Comparison of ENCODE assay signal across 16 cellular contexts in the genomic region with DNA sequence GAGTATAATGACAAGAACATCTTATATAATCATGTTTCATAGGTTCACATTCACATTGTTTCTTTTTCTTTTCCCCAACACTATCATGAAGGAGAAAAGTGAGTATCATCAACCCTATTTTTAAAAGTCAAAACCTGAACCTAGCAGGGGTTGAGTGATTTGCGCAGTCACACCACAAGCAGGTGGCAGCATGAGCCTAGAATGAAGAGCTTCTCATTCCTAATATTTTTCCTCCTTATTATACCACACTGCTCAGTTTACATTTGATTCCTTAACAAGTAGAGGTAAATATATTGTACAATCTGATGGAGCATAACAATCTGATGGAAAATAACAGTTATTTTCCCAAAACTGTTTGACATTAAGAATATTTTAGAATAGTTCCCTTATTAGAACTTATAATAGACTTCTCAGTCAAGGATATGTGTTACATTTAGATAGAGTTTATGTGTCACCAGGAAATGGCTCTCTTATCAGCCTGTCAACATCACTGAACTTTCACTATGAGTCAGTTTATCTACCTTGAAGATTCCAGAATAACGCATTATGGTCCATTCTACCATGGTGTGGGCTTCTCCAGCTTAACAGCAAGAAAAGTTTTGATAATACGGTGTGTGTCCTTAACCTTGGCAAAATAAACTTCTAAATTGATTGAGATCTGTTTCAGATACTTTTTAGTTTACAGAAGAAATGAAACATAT.
DNase-seq lines count a peak whose midpoint lies in the region; ATAC-seq, FAIRE-seq and TF ChIP-seq lines count a peak whose summit lies in the region.
"Had no signal": no experiment of that assay in that cellular context is flagged by ENCODE, and none has a peak within 500 bp of the region (broad histone marks: within the 10 kb centered on the region; RNA-seq: fewer than 3 reads in every experiment).

No MANE protein-coding gene starts in this region.

- no peak for ATAC-seq in SK-N-SH treated with all-trans-retinoic acid at 6 μM for 48 hours
- peak; percentile 50 for ATAC-seq in GM18907 (IDR thresholded peaks at IDR 0.05; ENCODE audit: unreplicated experiment)
- no peak for ATAC-seq in HepG2
- ATAC-seq: mucosa of descending colon had no signal

- no TSS peak for BruUV-seq in HepG2 (replicated peaks; lab: Mats Ljungman, UMichigan)

- no peak for TF ChIP-seq EP300 in SK-N-SH (IDR thresholded peaks at IDR 0.05; ENCODE audit: borderline replicate concordance in 1 of 2, low read depth in 1 of 2, low read length in 1 of 2)
- TF ChIP-seq EP300 in HepG2 (IDR thresholded peaks at IDR 0.05; ENCODE audit: low read depth in 2 of 2, low read length in 2 of 2), result no peak
- no peak for TF ChIP-seq EP300 in HepG2 (CRISPR knock-in tag; IDR thresholded peaks at IDR 0.05; ENCODE audit: borderline replicate concordance)

- TF ChIP-seq POLR2A in HepG2 (IDR thresholded peaks at IDR 0.05; ENCODE audit: insufficient read depth in 1 of 2, low read depth in 2 of 2, low read length in 2 of 2), result no peak

- intact Hi-C loops in activated CD4-positive, alpha-beta memory T cell treated with anti-CD3 and anti-CD28 coated beads for 36 hours (cut with micrococcal nuclease), result loop anchor here (2.0 kb wide), 1 partner anchor 22 kb away; no protein-coding TSS in a partner anchor
- intact Hi-C loops in HepG2 (cut with micrococcal nuclease; ENCODE audit: unreplicated experiment), result no loop called here

- H3K27me3 ChIP-seq in SK-N-SH (ENCODE audit: insufficient read depth) (no peaks in the 10 kb centered on the region), HepG2 (ENCODE audit: control insufficient read depth in 1 of 2, insufficient read depth in 2 of 2, low read length in 2 of 2) (no peaks in the 10 kb centered on the region)
- H3K27me3 ChIP-seq: suprapubic skin had no signal

- no peaks in the 10 kb centered on the region for H3K9me3 ChIP-seq in SK-N-SH
- no peaks in the 10 kb centered on the region for H3K9me3 ChIP-seq in HepG2 (ENCODE audit: low read length)
- H3K9me3 ChIP-seq: mucosa of descending colon, suprapubic skin had no signal

- H3K9ac ChIP-seq in SK-N-SH (no peak overlapping the region), HepG2 (ENCODE audit: insufficient read depth, low read depth, low read length) (no peak overlapping the region)

- POLR2A ChIA-PET in SK-N-SH (lab: Yijun Ruan, JAX) (no interaction called here), HepG2 (lab: Yijun Ruan, JAX) (no interaction called here)
- POLR2A ChIA-PET in activated CD4-positive, alpha-beta memory T cell treated with anti-CD3 and anti-CD28 coated beads for 36 hours (lab: Charles Lee), result no interaction called here

- H3K4me3 ChIP-seq in SK-N-SH (ENCODE audit: low read depth in 2 of 2, low read length in 1 of 2), result no peak overlapping the region
- H3K4me3 ChIP-seq in HepG2 (replicated peaks in 1 of 3; ENCODE audit: insufficient read depth in 1 of 3, low read depth in 2 of 3, low read length in 3 of 3), result no peak overlapping the region
- H3K4me3 ChIP-seq: mucosa of descending colon, suprapubic skin had no signal

- no peaks in the 10 kb centered on the region for H3F3A ChIP-seq in SK-N-SH (replicated peaks; ENCODE audit: insufficient read depth)

- H3K4me3 Mint-ChIP-seq in activated CD4-positive, alpha-beta memory T cell treated with anti-CD3 and anti-CD28 coated beads for 36 hours, result no peak overlapping the region

- no peaks in the 10 kb centered on the region for H3K36me3 ChIP-seq in SK-N-SH (replicated peaks in 1 of 2; ENCODE audit: control insufficient read depth in 1 of 2, insufficient read depth in 2 of 2, low read length in 1 of 2)
- no peaks in the 10 kb centered on the region for H3K36me3 ChIP-seq in HepG2 (replicated peaks in 1 of 2; ENCODE audit: control insufficient read depth in 1 of 2, insufficient read depth in 2 of 2, low read length in 2 of 2)
- H3K36me3 ChIP-seq: suprapubic skin had no signal

- H3K79me2 ChIP-seq in SK-N-SH (ENCODE audit: insufficient read depth) (no peaks in the 10 kb centered on the region), HepG2 (ENCODE audit: insufficient read depth, low read length) (no peaks in the 10 kb centered on the region)

- FAIRE-seq in HepG2 (lab: Jason Lieb, UNC), result no peak
- FAIRE-seq: A204.1, endometrium had no signal

- in situ Hi-C loops in HepG2 (cut with HindIII; ENCODE audit: extremely low pct_ligation_motif_present, low pct_unique_long_range_greater_than_20kb), result no loop called here

- CTCF ChIA-PET in SK-N-SH (lab: Yijun Ruan, JAX) (interaction anchor here (1.3 to 2.1 kb wide), 2 partner anchors 387 to 411 kb away, joined by 3 to 9 read pairs; no protein-coding TSS in a partner anchor), HepG2 (lab: Yijun Ruan, JAX; ENCODE audit: low intra/inter-chr PET ratio, low total read pairs) (interaction anchor here (1.0 kb wide), 1 partner anchor 411 kb away, joined by 3 read pairs; no protein-coding TSS in a partner anchor)
- CTCF ChIA-PET in activated CD4-positive, alpha-beta memory T cell treated with anti-CD3 and anti-CD28 coated beads for 36 hours (lab: Charles Lee), result no interaction called here

- H3K9me2 ChIP-seq in SK-N-SH, result no peaks in the 10 kb centered on the region

- H4K20me1 ChIP-seq in SK-N-SH (ENCODE audit: insufficient read depth), result no peaks in the 10 kb centered on the region
- H4K20me1 ChIP-seq in HepG2 (ENCODE audit: insufficient read depth, low read length), result no peaks in the 10 kb centered on the region

- 84% methylated on average over 3 of the region's 3 CpGs for WGBS in SK-N-SH (ENCODE audit: low lambda C conversion rate)
- 67% methylated on average over 3 of the region's 3 CpGs for WGBS in HepG2 (ENCODE audit: low lambda C conversion rate)

- peak overlapping the region; percentile 10 for H3K27ac Mint-ChIP-seq in activated CD4-positive, alpha-beta memory T cell treated with anti-CD3 and anti-CD28 coated beads for 36 hours

- H3K9me3 Mint-ChIP-seq in activated CD4-positive, alpha-beta memory T cell treated with anti-CD3 and anti-CD28 coated beads for 36 hours, result no peaks in the 10 kb centered on the region

- peaks cover 12% of the 10 kb centered on the region for H3K4me1 Mint-ChIP-seq in activated CD4-positive, alpha-beta memory T cell treated with anti-CD3 and anti-CD28 coated beads for 36 hours (ENCODE audit: low read depth)

- H3K27ac ChIP-seq in SK-N-SH (ENCODE audit: low read depth in 2 of 2, low read length in 1 of 2), result no peak overlapping the region
- no peak overlapping the region for H3K27ac ChIP-seq in HepG2 (ENCODE audit: extremely low read length, insufficient read depth, low read length)
- H3K27ac ChIP-seq: suprapubic skin had no signal

- no peak for DNase-seq in SK-N-SH
- no peak for DNase-seq in activated CD4-positive, alpha-beta memory T cell treated with anti-CD3 and anti-CD28 coated beads for 36 hours
- no peak for DNase-seq in HepG2 (ENCODE audit: low spot score)
- no peak for DNase-seq in NCI-H526 treated with DMSO at 0.1 percent for 48 hours (lab: John Stamatoyannopoulos, UW)
- DNase-seq in NCI-H82 (lab: John Stamatoyannopoulos, UW), result no peak
- DNase-seq in GM03348 (ENCODE audit: low spot score), result no peak
- DNase-seq: activated CD4-positive, alpha-beta T cell treated with anti-CD3 and anti-CD28 coated beads for 1 hour; activated gamma-delta T cell treated with Interleukin-2 at 50 U/mL for 16 hours; islet precursor cell; mucosa of descending colon; posterior cingulate gyrus had no signal

- H3K36me3 Mint-ChIP-seq in activated CD4-positive, alpha-beta memory T cell treated with anti-CD3 and anti-CD28 coated beads for 36 hours, result no peaks in the 10 kb centered on the region

- H2AFZ ChIP-seq in SK-N-SH (ENCODE audit: low read depth) (no peak overlapping the region), HepG2 (ENCODE audit: low read length) (no peak overlapping the region)

- no peaks in the 10 kb centered on the region for H3K27me3 Mint-ChIP-seq in activated CD4-positive, alpha-beta memory T cell treated with anti-CD3 and anti-CD28 coated beads for 36 hours

- no peaks in the 10 kb centered on the region; a peak in 1 of 4 replicates for H3K4me1 ChIP-seq in SK-N-SH (ENCODE audit: control insufficient read depth in 1 of 2, insufficient read depth in 2 of 2, low read depth in 1 of 2, low read length in 1 of 2)
- H3K4me1 ChIP-seq in HepG2 (ENCODE audit: insufficient read depth, low read length), result peaks cover 9% of the 10 kb centered on the region
- H3K4me1 ChIP-seq: suprapubic skin had no signal

- H3K4me2 ChIP-seq in SK-N-SH, result no peak overlapping the region
- H3K4me2 ChIP-seq in HepG2 (ENCODE audit: low read depth, low read length), result no peak overlapping the region

- TF ChIP-seq CTCF in SK-N-SH (IDR thresholded peaks at IDR 0.05), result no peak
- TF ChIP-seq CTCF in HepG2 (CRISPR knock-in tag; IDR thresholded peaks at IDR 0.05), result peak; percentile 48

- TF ChIP-seq RAD21 in SK-N-SH (IDR thresholded peaks at IDR 0.05; ENCODE audit: low read length), result peak; percentile 46
- no peak for TF ChIP-seq RAD21 in HepG2 (CRISPR knock-in tag; IDR thresholded peaks at IDR 0.05)

TF ChIP-seq in SK-N-SH, 30 proteins besides CTCF, POLR2A, EP300 and RAD21:
- TF ChIP-seq NFIC (IDR thresholded peaks at IDR 0.05; ENCODE audit: borderline replicate concordance) (no peak), NRF1 (IDR thresholded peaks at IDR 0.05; ENCODE audit: low read depth, low read length) (no peak), SMC3 (IDR thresholded peaks at IDR 0.05; ENCODE audit: low read depth, low read length) (peak; percentile 29; the same call in 1 of the 2 replicates)

TF ChIP-seq in SK-N-SH treated with all-trans-retinoic acid at 6 μM for 48 hours, 23 proteins besides CTCF, POLR2A, EP300 and RAD21 (continues in another document):
- TF ChIP-seq ZC3H10 (CRISPR knock-in tag; IDR thresholded peaks at IDR 0.05) (no peak), TOX (CRISPR knock-in tag; IDR thresholded peaks at IDR 0.05; ENCODE audit: borderline replicate concordance) (no peak), ZNF8 (CRISPR knock-in tag; IDR thresholded peaks at IDR 0.05) (no peak)

TF ChIP-seq in HepG2, 621 proteins besides CTCF, POLR2A, EP300 and RAD21:
- TF ChIP-seq ZNF430 (CRISPR knock-in tag; IDR thresholded peaks at IDR 0.05) (no peak), STAG1 (CRISPR knock-in tag; IDR thresholded peaks at IDR 0.05) (peak; percentile 43)
TF ChIP-seq in HepG2: peak in this region for 1.
